ENCODE assay signal across 18 cellular contexts in genomic region chr16:75138233-75138632, GRCh38. TPM values are rescaled to one million over a fixed set of nuclear protein-coding genes. Genes with fewer than 3 reads are reported as not detected.
DNase-seq lines count a peak whose midpoint lies in the region; ATAC-seq, FAIRE-seq and TF ChIP-seq lines count a peak whose summit lies in the region.
"Had no signal": no experiment of that assay in that cellular context is flagged by ENCODE, and none has a peak within 500 bp of the region (broad histone marks: within the 10 kb centered on the region; RNA-seq: fewer than 3 reads in every experiment).

No MANE protein-coding gene starts in this region.

- H3K27me3 ChIP-seq in A673 (replicated peaks; ENCODE audit: insufficient read depth, low read depth, low read length, poor library complexity) (no peaks in the 10 kb centered on the region), SJCRH30 (no peaks in the 10 kb centered on the region)
- H3K27me3 ChIP-seq: Peyer's patch had no signal

- H3K9me3 ChIP-seq in A673 (ENCODE audit: low read depth, low read length, poor library complexity, severe bottlenecking), result no peaks in the 10 kb centered on the region
- H3K9me3 ChIP-seq in SJCRH30 (replicated peaks), result no peaks in the 10 kb centered on the region
- H3K9me3 ChIP-seq: Peyer's patch had no signal

- H3K9me3 Mint-ChIP-seq in immature natural killer cell, result no peaks in the 10 kb centered on the region
- no peaks in the 10 kb centered on the region for H3K9me3 Mint-ChIP-seq in natural killer cell treated with Interleukin-12 subunit alpha and Interleukin-12 subunit beta and Interleukin-15 and Interleukin-18, amount 100 ng/mL, for 72 hours

- H3K4me1 ChIP-seq in A673 (ENCODE audit: insufficient read depth, low read length, poor library complexity, severe bottlenecking) (peaks cover 10% of the 10 kb centered on the region), SJCRH30 (no peaks in the 10 kb centered on the region)
- H3K4me1 ChIP-seq: Peyer's patch had no signal

- no peak for TF ChIP-seq CTCF in A673 (conservative IDR thresholded peaks at IDR 0.05; ENCODE audit: low read depth, low read length)

- H3K4me3 Mint-ChIP-seq in immature natural killer cell, result peak overlapping the region in 4 of 5 donors; percentile 13 to 81 (median 32)
- peak overlapping the region; percentile 41 for H3K4me3 Mint-ChIP-seq in natural killer cell treated with Interleukin-12 subunit alpha and Interleukin-12 subunit beta and Interleukin-15 and Interleukin-18, amount 100 ng/mL, for 72 hours
- H3K4me3 Mint-ChIP-seq: CD4-positive, CD25-positive, alpha-beta regulatory T cell; IgD-negative memory B cell had no signal

- no peak for DNase-seq in A673 (ENCODE audit: low spot score)
- no peak for DNase-seq in HTR-8/SVneo (ENCODE audit: insufficient read length, low spot score)
- no peak for DNase-seq in immature natural killer cell
- DNase-seq in natural killer cell treated with Interleukin-12 subunit alpha and Interleukin-12 subunit beta and Interleukin-15 and Interleukin-18, amount 100 ng/mL, for 72 hours (ENCODE audit: low spot score), result no peak
- DNase-seq in Right ventricle myocardium superior, result no peak
- no peak for DNase-seq in Right ventricle myocardium inferior (ENCODE audit: missing footprints)
- no peak for DNase-seq in SJCRH30
- DNase-seq: GF-D8, NCI-H1105, NCI-H2029 treated with DMSO at 0.1 percent for 48 hours, NCI-H2171, NCI-H345, NCI-H524 treated with DMSO at 0.1 percent for 48 hours, Peyer's patch had no signal

- H3K36me3 Mint-ChIP-seq in immature natural killer cell, result no peaks in the 10 kb centered on the region
- no peaks in the 10 kb centered on the region for H3K36me3 Mint-ChIP-seq in natural killer cell treated with Interleukin-12 subunit alpha and Interleukin-12 subunit beta and Interleukin-15 and Interleukin-18, amount 100 ng/mL, for 72 hours
- H3K36me3 Mint-ChIP-seq: CD4-positive, CD25-positive, alpha-beta regulatory T cell; IgD-negative memory B cell had no signal

- peaks cover 10% of the 10 kb centered on the region in 2 donors for H3K4me1 Mint-ChIP-seq in immature natural killer cell
- H3K4me1 Mint-ChIP-seq in natural killer cell treated with Interleukin-12 subunit alpha and Interleukin-12 subunit beta and Interleukin-15 and Interleukin-18, amount 100 ng/mL, for 72 hours (ENCODE audit: low read depth in 2 of 2), result peaks cover 9 to 16% of the 10 kb centered on the region in 2 donors

- no peak for ATAC-seq in natural killer cell treated with Interleukin-12 subunit alpha and Interleukin-12 subunit beta and Interleukin-15 and Interleukin-18, amount 100 ng/mL, for 72 hours
- ATAC-seq in Right ventricle myocardium superior (ENCODE audit: poor library complexity) (no peak), Right ventricle myocardium inferior (no peak)

- H3K4me3 ChIP-seq in A673 (ENCODE audit: low read depth, low read length, poor library complexity, severe bottlenecking) (peak overlapping the region; percentile 13), SJCRH30 (no peak overlapping the region)
- H3K4me3 ChIP-seq: Peyer's patch had no signal

- H3K36me3 ChIP-seq in A673 (ENCODE audit: insufficient read depth, low read length, poor library complexity, severe bottlenecking), result no peaks in the 10 kb centered on the region
- H3K36me3 ChIP-seq in SJCRH30, result no peaks in the 10 kb centered on the region
- H3K36me3 ChIP-seq: Peyer's patch had no signal

- POLR2A ChIA-PET in A673 (lab: Charles Lee; ENCODE audit: low non-redundant PET), result no interaction called here

- peaks cover 0 to 12% (median 0%) of the 10 kb centered on the region in 3 donors for H3K27me3 Mint-ChIP-seq in immature natural killer cell (ENCODE audit: low read depth in 3 of 3)
- no peaks in the 10 kb centered on the region for H3K27me3 Mint-ChIP-seq in natural killer cell treated with Interleukin-12 subunit alpha and Interleukin-12 subunit beta and Interleukin-15 and Interleukin-18, amount 100 ng/mL, for 72 hours

- FAIRE-seq in HTR-8/SVneo (lab: Jason Lieb, UNC), result peak; percentile 62
- FAIRE-seq: A204.1, GM19239 had no signal

- H3K27ac Mint-ChIP-seq in immature natural killer cell, result peak overlapping the region in 1 of 6 donors; percentile 41
- no peak overlapping the region for H3K27ac Mint-ChIP-seq in natural killer cell treated with Interleukin-12 subunit alpha and Interleukin-12 subunit beta and Interleukin-15 and Interleukin-18, amount 100 ng/mL, for 72 hours

- no TSS peak for BruUV-seq in A673 (replicated peaks; lab: Mats Ljungman, UMichigan)

- CTCF ChIA-PET in A673 (lab: Charles Lee), result no interaction called here

- intact Hi-C loops in A673 (cut with micrococcal nuclease; ENCODE audit: unreplicated experiment), result no loop called here
- intact Hi-C loops in Right ventricle myocardium superior (cut with DNase I), result loop anchor here (10.0 kb wide), 1 partner anchor 433 kb away; the partner anchor contains the start of gene MLKL
- intact Hi-C loops in Right ventricle myocardium inferior (cut with DNase I), result no loop called here

- H3K27ac ChIP-seq in A673 (ENCODE audit: low read depth, low read length, poor library complexity, severe bottlenecking), result no peak overlapping the region
- H3K27ac ChIP-seq in SJCRH30, result no peak overlapping the region
- H3K27ac ChIP-seq: Peyer's patch had no signal

RNA-seq across cellular contexts. Expression of gene ZFP1, which starts 10.1 kb away (rescaled TPM):
- total RNA-seq in A673 (2021), result 22.6 and 23.3 TPM in 2 replicates
- 10 to 100 TPM in 2 of 3 donors, 1 to 10 TPM in 1; 5.6 to 23.0 (median 15.5) TPM for polyA plus RNA-seq in immature natural killer cell
- 10 to 100 TPM; 11.2 to 16.7 TPM for total RNA-seq in natural killer cell treated with Interleukin-12 subunit alpha and Interleukin-12 subunit beta and Interleukin-15 and Interleukin-18, amount 100 ng/mL, for 72 hours
- total RNA-seq in Right ventricle myocardium superior, result 7.2 TPM
- total RNA-seq in Right ventricle myocardium inferior, result 5.8 TPM
- 8.4 and 10.9 TPM in 2 replicates for total RNA-seq in SJCRH30 (2014; rRNA removed; shearing (Covaris generic))

RNA-seq across cellular contexts. Expression of gene LDHD, which starts 21.7 kb away (rescaled TPM):
- total RNA-seq in A673 (2021) (0.39 TPM in 1 of 2 replicates, not detected in the other), Right ventricle myocardium superior (84.7 TPM), Right ventricle myocardium inferior (71.8 TPM)
- polyA plus RNA-seq in immature natural killer cell, result under 1 TPM in 2 of 3 donors, not detected in 1; 0.10 to 0.16 TPM
- total RNA-seq in natural killer cell treated with Interleukin-12 subunit alpha and Interleukin-12 subunit beta and Interleukin-15 and Interleukin-18, amount 100 ng/mL, for 72 hours, result 1 to 10 TPM in 1 of 2 donors, under 1 TPM in 1; 0.19 to 1.1 TPM
- total RNA-seq in SJCRH30 (2014; rRNA removed; shearing (Covaris generic)), result 0.08 TPM in 1 of 2 replicates, not detected in the other
- total RNA-seq: CD4-positive, CD25-positive, alpha-beta regulatory T cell had no signal
- polyA plus RNA-seq: IgD-negative memory B cell had no signal

Comparison
In these comparisons a context has a peak if more than half of its experiments do, and no peak if none do; other contexts are left out.
1. RNA of gene LDHD, which starts 21.7 kb away (total RNA-seq): 84.7 TPM in Right ventricle myocardium superior (single experiment) and 71.8 TPM in Right ventricle myocardium inferior (single experiment); 0.19 to 1.1 TPM in natural killer cell treated with Interleukin-12 subunit alpha and Interleukin-12 subunit beta and Interleukin-15 and Interleukin-18, amount 100 ng/mL, for 72 hours, 0.39 TPM in A673 and 0.08 TPM in SJCRH30; every median in the first group is over 10 times any median in the second.